ENCODE assay signal across 20 cellular contexts in genomic region chr5:14155730-14156129, GRCh38. TPM values are rescaled to one million over a fixed set of nuclear protein-coding genes. Genes with fewer than 3 reads are reported as not detected.
DNase-seq lines count a peak whose midpoint lies in the region; ATAC-seq, FAIRE-seq and TF ChIP-seq lines count a peak whose summit lies in the region.
"Had no signal": no experiment of that assay in that cellular context is flagged by ENCODE, and none has a peak within 500 bp of the region (broad histone marks: within the 10 kb centered on the region; RNA-seq: fewer than 3 reads in every experiment).

No MANE protein-coding gene starts in this region.

- H3K4me3 ChIP-seq in right cardiac atrium (ENCODE audit: low read length) (no peak overlapping the region), mesodermal cell (ENCODE audit: extremely low read depth, insufficient read depth, low read length, poor library complexity, severe bottlenecking) (no peak overlapping the region)

- peaks cover 2% of the 10 kb centered on the region for H3K9me3 ChIP-seq in right cardiac atrium (ENCODE audit: control insufficient read depth, low read length)
- no peaks in the 10 kb centered on the region for H3K9me3 ChIP-seq in mesodermal cell (ENCODE audit: control insufficient read depth, low read length)
- H3K9me3 ChIP-seq: left ventricle myocardium inferior, tibial artery had no signal

- H3K27ac Mint-ChIP-seq in immature natural killer cell, result no peak overlapping the region
- H3K27ac Mint-ChIP-seq in progenitor cell of endocrine pancreas, result no peak overlapping the region
- H3K27ac Mint-ChIP-seq: CD4-positive, alpha-beta T cell; endodermal cell; naive B cell; stimulated activated effector memory CD8-positive, alpha-beta T cell treated with anti-CD3 and anti-CD28 coated beads, Interleukin-12 subunit alpha, Interleukin-12 subunit beta, amount 100 ng/mL, for 72 hours had no signal

- H3K27me3 ChIP-seq in right cardiac atrium (ENCODE audit: control insufficient read depth, insufficient read depth), result no peaks in the 10 kb centered on the region
- H3K27me3 ChIP-seq: tibial artery had no signal

- FAIRE-seq in RCC 7860 (lab: Jason Lieb, UNC), result no peak

- ATAC-seq in right cardiac atrium, result no peak

- DNase-seq in right cardiac atrium, result no peak
- no peak for DNase-seq in cardiac septum (ENCODE audit: low spot score)
- peak; percentile 5 for DNase-seq in RCC 7860 (ENCODE audit: low spot score)
- no peak for DNase-seq in immature natural killer cell
- no peak for DNase-seq in NCI-H2227 (lab: John Stamatoyannopoulos, UW; ENCODE audit: unreplicated experiment)
- no peak for DNase-seq in CD1c-positive myeloid dendritic cell (ENCODE audit: extremely low spot score)
- DNase-seq in progenitor cell of endocrine pancreas (ENCODE audit: low spot score, unreplicated experiment), result no peak
- DNase-seq: 8988T; activated CD4-positive, alpha-beta T cell treated with anti-CD3 and anti-CD28 coated beads for 48 hours; anterior cingulate cortex; CD4-positive, alpha-beta T cell; endodermal cell; foreskin fibroblast; left ventricle myocardium inferior; OCI-M1; posterior cingulate gyrus; tibial artery had no signal

- peaks cover 17% of the 10 kb centered on the region for H3K4me1 ChIP-seq in right cardiac atrium (ENCODE audit: control insufficient read depth, insufficient read depth, low read length)
- H3K4me1 ChIP-seq in mesodermal cell (ENCODE audit: control insufficient read depth, insufficient read depth, low read length, poor library complexity, severe bottlenecking), result peaks cover 73% of the 10 kb centered on the region

- intact Hi-C loops in right cardiac atrium (cut with DNase I), result no loop called here
- intact Hi-C loops in cardiac septum (cut with DNase I), result no loop called here

- H3K27me3 Mint-ChIP-seq in immature natural killer cell (ENCODE audit: low read depth in 3 of 3), result peaks cover 0 to 2% (median 2%) of the 10 kb centered on the region in 3 donors
- H3K27me3 Mint-ChIP-seq in progenitor cell of endocrine pancreas, result no peaks in the 10 kb centered on the region
- H3K27me3 Mint-ChIP-seq: naive B cell had no signal

- H3K27ac ChIP-seq in right cardiac atrium (ENCODE audit: low read length) (peak overlapping the region; percentile 28), mesodermal cell (ENCODE audit: low read depth, low read length, severe bottlenecking) (peak overlapping the region; percentile 97)

- H3K4me1 Mint-ChIP-seq in immature natural killer cell (peaks cover 0 to 9% of the 10 kb centered on the region in 2 donors), progenitor cell of endocrine pancreas (ENCODE audit: low read depth) (peaks cover 41% of the 10 kb centered on the region)
- H3K4me1 Mint-ChIP-seq: stimulated activated effector memory CD8-positive, alpha-beta T cell treated with anti-CD3 and anti-CD28 coated beads, Interleukin-12 subunit alpha, Interleukin-12 subunit beta, amount 100 ng/mL, for 72 hours had no signal

- H3K36me3 ChIP-seq in mesodermal cell (ENCODE audit: control insufficient read depth, insufficient read depth, low read length), result peaks cover 5% of the 10 kb centered on the region
- H3K36me3 ChIP-seq: left ventricle myocardium inferior, tibial artery had no signal

- no peaks in the 10 kb centered on the region for H3K36me3 Mint-ChIP-seq in immature natural killer cell
- peaks cover 1% of the 10 kb centered on the region for H3K36me3 Mint-ChIP-seq in progenitor cell of endocrine pancreas (ENCODE audit: insufficient read depth)
- H3K36me3 Mint-ChIP-seq: naive B cell; stimulated activated effector memory CD8-positive, alpha-beta T cell treated with anti-CD3 and anti-CD28 coated beads, Interleukin-12 subunit alpha, Interleukin-12 subunit beta, amount 100 ng/mL, for 72 hours had no signal

- H3K4me3 Mint-ChIP-seq in immature natural killer cell, result no peak overlapping the region
- H3K4me3 Mint-ChIP-seq in progenitor cell of endocrine pancreas (ENCODE audit: low read depth), result no peak overlapping the region
- H3K4me3 Mint-ChIP-seq: CD4-positive, alpha-beta T cell; endodermal cell; naive B cell; stimulated activated effector memory CD8-positive, alpha-beta T cell treated with anti-CD3 and anti-CD28 coated beads, Interleukin-12 subunit alpha, Interleukin-12 subunit beta, amount 100 ng/mL, for 72 hours had no signal

- H3K9me3 Mint-ChIP-seq in immature natural killer cell (no peaks in the 10 kb centered on the region), progenitor cell of endocrine pancreas (ENCODE audit: low read depth) (no peaks in the 10 kb centered on the region)
- H3K9me3 Mint-ChIP-seq: CD4-positive, alpha-beta T cell; endodermal cell; naive B cell; stimulated activated effector memory CD8-positive, alpha-beta T cell treated with anti-CD3 and anti-CD28 coated beads, Interleukin-12 subunit alpha, Interleukin-12 subunit beta, amount 100 ng/mL, for 72 hours had no signal

- WGBS in right cardiac atrium, result 98% methylated on average over 1 of the region's 1 CpG
- WGBS in mesodermal cell (ENCODE audit: insufficient coverage in 2 of 2), 2 experiments, result no CpG with 5 or more reads among the region's 1 CpG

- TF ChIP-seq CTCF in progenitor cell of endocrine pancreas (IDR thresholded peaks at IDR 0.05; ENCODE audit: unreplicated experiment), result no peak

RNA-seq across cellular contexts. Expression of gene TRIO, which starts 12.6 kb away (rescaled TPM):
- total RNA-seq in right cardiac atrium (10 to 100 TPM; 46.6 to 66.0 (median 55.5) TPM), cardiac septum (89.8 TPM), progenitor cell of endocrine pancreas (163 and 168 TPM in 2 replicates)
- polyA plus RNA-seq in right cardiac atrium (31.3 TPM), immature natural killer cell (1 to 10 TPM in 2 of 3 donors, under 1 TPM in 1; 0.70 to 2.3 (median 1.2) TPM)
- 49.7 TPM for polyA plus RNA-seq in mesodermal cell (2013, experiment 1 of 2)
- polyA plus RNA-seq in mesodermal cell (2013, experiment 2 of 2), result 42.9 TPM
